22 cellular contexts compared by ENCODE assay signal in genomic region chr16:7998789-7999453, GRCh38.
DNase-seq lines count a peak whose midpoint lies in the region; TF ChIP-seq lines count a peak whose summit lies in the region.
"Had no signal": no experiment of that assay in that cellular context is flagged by ENCODE, and none has a peak within 500 bp of the region (broad histone marks: within the 10 kb centered on the region; RNA-seq: fewer than 3 reads in every experiment).

No MANE protein-coding gene starts in this region.

- no peaks in the 10 kb centered on the region for H3K4me1 ChIP-seq in esophagus muscularis mucosa
- H3K4me1 ChIP-seq: A549, BE2C had no signal

- DNase-seq in NCI-H82 (lab: John Stamatoyannopoulos, UW) = peak; percentile 27
- DNase-seq in NCI-H82 treated with DMSO at 0.1 percent for 48 hours (lab: John Stamatoyannopoulos, UW; ENCODE audit: unreplicated experiment) = no peak
- DNase-seq in RPMI7951 (ENCODE audit: low read depth) = peak; percentile 15
- peak; percentile 74 for DNase-seq in esophagus muscularis mucosa (ENCODE audit: extremely low spot score)
- DNase-seq in NCI-H1417 (lab: John Stamatoyannopoulos, UW) = no peak
- no peak for DNase-seq in SK-N-DZ (ENCODE audit: low spot score)
- DNase-seq in T-helper 2 cell = no peak
- DNase-seq: 8988T; ACHN; AML-193; BE2C; CD4-positive, alpha-beta T cell; CD8-positive, alpha-beta memory T cell; DMS153; DND-41; EL; GDM1; GM23248; H9 had no signal

- no peak overlapping the region for H3K4me3 ChIP-seq in esophagus muscularis mucosa
- H3K4me3 ChIP-seq: A549; BLaER1 treated with 17β-estradiol and CSF1 and Interleukin-3, amounts not matched to agents 10 nM and 100 nM; GM12878; GM23248 had no signal

- 82% methylated on average over 11 of the region's 11 CpGs for WGBS in esophagus muscularis mucosa

- TF ChIP-seq POLR2A in esophagus muscularis mucosa (IDR thresholded peaks at IDR 0.05; ENCODE audit: low read depth) = no peak

- H3K27me3 ChIP-seq in esophagus muscularis mucosa = no peaks in the 10 kb centered on the region
- H3K27me3 ChIP-seq: BE2C; BLaER1 treated with 17β-estradiol and CSF1 and Interleukin-3, amounts not matched to agents 10 nM and 100 nM had no signal

- TF ChIP-seq EP300 in esophagus muscularis mucosa (IDR thresholded peaks at IDR 0.05) = no peak

- H3K9me3 ChIP-seq in esophagus muscularis mucosa = no peaks in the 10 kb centered on the region
- H3K9me3 ChIP-seq: A549, BE2C had no signal

- H3K27ac ChIP-seq in esophagus muscularis mucosa (replicated peaks in 1 of 4) = no peak overlapping the region
- H3K27ac ChIP-seq: A549; BLaER1 treated with 17β-estradiol and CSF1 and Interleukin-3, amounts not matched to agents 10 nM and 100 nM; GM23248 had no signal

- intact Hi-C loops in esophagus muscularis mucosa (cut with DNase I) = no loop called here

- TF ChIP-seq CTCF in esophagus muscularis mucosa (IDR thresholded peaks at IDR 0.05) = no peak

- no peaks in the 10 kb centered on the region for H3K36me3 ChIP-seq in esophagus muscularis mucosa
- H3K36me3 ChIP-seq: BE2C; BLaER1 treated with 17β-estradiol and CSF1 and Interleukin-3, amounts not matched to agents 10 nM and 100 nM had no signal

Comparison
In these comparisons a context has a peak if more than half of its experiments do, and no peak if none do; other contexts are left out.
1. DNase-seq: peak in NCI-H82 (single experiment), RPMI7951 (single experiment) and esophagus muscularis mucosa (single experiment); none in NCI-H82 treated with DMSO at 0.1 percent for 48 hours (single experiment), NCI-H1417 (0 of 3), SK-N-DZ (single experiment) and T-helper 2 cell (0 of 5).